ENCODE assay signal across 9 cellular contexts in the genomic region with DNA sequence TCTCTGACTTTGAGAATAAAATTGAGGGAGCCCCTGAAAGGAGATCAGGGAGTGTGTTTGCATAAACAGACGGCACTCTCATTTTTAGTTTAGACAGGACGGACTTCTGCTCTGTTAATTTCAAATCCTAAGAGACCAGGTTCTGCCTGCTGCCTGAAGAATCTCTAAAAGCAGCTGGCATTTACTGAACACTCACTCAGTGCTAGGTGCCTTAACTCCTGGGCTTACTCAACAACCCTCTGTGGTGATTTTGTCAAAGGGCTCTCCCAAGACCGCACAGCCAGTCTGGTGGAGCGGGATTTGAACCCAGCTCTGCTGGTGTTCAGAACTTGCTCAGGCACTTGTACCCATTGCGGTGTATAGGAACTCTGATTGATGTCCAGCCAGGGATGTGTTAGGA. TPM values are rescaled to one million over a fixed set of nuclear protein-coding genes. Genes with fewer than 3 reads are reported as not detected.
DNase-seq lines count a peak whose midpoint lies in the region; ATAC-seq and TF ChIP-seq lines count a peak whose summit lies in the region.
"Had no signal": no experiment of that assay in that cellular context is flagged by ENCODE, and none has a peak within 500 bp of the region (broad histone marks: within the 10 kb centered on the region; RNA-seq: fewer than 3 reads in every experiment).

No MANE protein-coding gene starts in this region.

- ATAC-seq in GM18519 (IDR thresholded peaks at IDR 0.05; ENCODE audit: low FRiP score, unreplicated experiment) = no peak
- no peak for ATAC-seq in HG02763 (IDR thresholded peaks at IDR 0.05; ENCODE audit: unreplicated experiment)

- no peaks in the 10 kb centered on the region for H3K9me3 ChIP-seq in vagina

- peak overlapping the region; percentile 94 for H3K27ac ChIP-seq in vagina

- TF ChIP-seq POLR2A in vagina (IDR thresholded peaks at IDR 0.05) = no peak

- peaks cover 36% of the 10 kb centered on the region for H3K36me3 Mint-ChIP-seq in activated T-helper 1 cell treated with anti-CD3 and anti-CD28 coated beads, Interleukin-12 subunit alpha, Interleukin-12 subunit beta, Interleukin-2, Interleukin-4 antibody, amounts not matched to agents 30 ng/mL and 10 ng/mL and 1 ng/mL, durations not matched to agents 14 hours and 24 hours and 36 hours (ENCODE audit: low read depth)
- H3K36me3 Mint-ChIP-seq in mesothelial cell of epicardium = no peaks in the 10 kb centered on the region

- peaks cover 62% of the 10 kb centered on the region for H3K4me1 ChIP-seq in vagina

- no peak overlapping the region for H3K4me3 ChIP-seq in vagina

- peak overlapping the region; percentile 95 for H3K27ac Mint-ChIP-seq in activated T-helper 1 cell treated with anti-CD3 and anti-CD28 coated beads, Interleukin-12 subunit alpha, Interleukin-12 subunit beta, Interleukin-2, Interleukin-4 antibody, amounts not matched to agents 30 ng/mL and 10 ng/mL and 1 ng/mL, durations not matched to agents 14 hours and 24 hours and 36 hours
- H3K27ac Mint-ChIP-seq in mesothelial cell of epicardium = peak overlapping the region; percentile 87

- peak; percentile 36 for DNase-seq in stimulated activated CD4-positive, alpha-beta T cell treated with anti-CD3 and anti-CD28 coated beads, Interleukin-15, amount 100 ng/mL, for 24 hours
- DNase-seq in stimulated activated CD4-positive, alpha-beta T cell treated with anti-CD3 and anti-CD28 coated beads, Interleukin-4, amount 100 ng/mL, for 1 hour = no peak
- no peak for DNase-seq in activated T-helper 1 cell treated with anti-CD3 and anti-CD28 coated beads, Interleukin-12 subunit alpha, Interleukin-12 subunit beta, Interleukin-2, Interleukin-4 antibody, amounts not matched to agents 30 ng/mL and 10 ng/mL and 1 ng/mL, durations not matched to agents 14 hours and 24 hours and 36 hours (ENCODE audit: low spot score)
- DNase-seq in mesothelial cell of epicardium (ENCODE audit: low spot score in 2 of 2, unreplicated experiment in 2 of 2) = no peak
- no peak for DNase-seq in vagina (ENCODE audit: extremely low spot score in 2 of 2)
- no peak for DNase-seq in NCI-H128 (lab: John Stamatoyannopoulos, UW; ENCODE audit: unreplicated experiment)
- DNase-seq: NCI-H1694 treated with DMSO at 0.1 percent for 48 hours had no signal

- no peak for TF ChIP-seq CTCF in mesothelial cell of epicardium (IDR thresholded peaks at IDR 0.05; ENCODE audit: unreplicated experiment)
- TF ChIP-seq CTCF in vagina (IDR thresholded peaks at IDR 0.05) = no peak

- no peaks in the 10 kb centered on the region for H3K27me3 Mint-ChIP-seq in activated T-helper 1 cell treated with anti-CD3 and anti-CD28 coated beads, Interleukin-12 subunit alpha, Interleukin-12 subunit beta, Interleukin-2, Interleukin-4 antibody, amounts not matched to agents 30 ng/mL and 10 ng/mL and 1 ng/mL, durations not matched to agents 14 hours and 24 hours and 36 hours (ENCODE audit: insufficient read depth)
- H3K27me3 Mint-ChIP-seq in mesothelial cell of epicardium (ENCODE audit: low read depth) = no peaks in the 10 kb centered on the region

- intact Hi-C loops in activated T-helper 1 cell treated with anti-CD3 and anti-CD28 coated beads, Interleukin-12 subunit alpha, Interleukin-12 subunit beta, Interleukin-2, Interleukin-4 antibody, amounts not matched to agents 30 ng/mL and 10 ng/mL and 1 ng/mL, durations not matched to agents 14 hours and 24 hours and 36 hours (cut with micrococcal nuclease) = loop anchor here (5.0 kb wide), 2 partner anchors 331 to 416 kb away; partner anchors contain the start of genes CAMKK2 and P2RX4
- intact Hi-C loops in vagina (cut with DNase I) = loop anchor here (5.0 kb wide), 1 partner anchor 44 kb away; no protein-coding TSS in a partner anchor

- no peaks in the 10 kb centered on the region for H3K36me3 ChIP-seq in vagina

- peak overlapping the region; percentile 92 for H3K4me3 Mint-ChIP-seq in activated T-helper 1 cell treated with anti-CD3 and anti-CD28 coated beads, Interleukin-12 subunit alpha, Interleukin-12 subunit beta, Interleukin-2, Interleukin-4 antibody, amounts not matched to agents 30 ng/mL and 10 ng/mL and 1 ng/mL, durations not matched to agents 14 hours and 24 hours and 36 hours
- H3K4me3 Mint-ChIP-seq in mesothelial cell of epicardium = peak overlapping the region; percentile 77

- no peaks in the 10 kb centered on the region for H3K9me3 Mint-ChIP-seq in activated T-helper 1 cell treated with anti-CD3 and anti-CD28 coated beads, Interleukin-12 subunit alpha, Interleukin-12 subunit beta, Interleukin-2, Interleukin-4 antibody, amounts not matched to agents 30 ng/mL and 10 ng/mL and 1 ng/mL, durations not matched to agents 14 hours and 24 hours and 36 hours
- H3K9me3 Mint-ChIP-seq in mesothelial cell of epicardium = no peaks in the 10 kb centered on the region

- peaks cover 64% of the 10 kb centered on the region for H3K4me1 Mint-ChIP-seq in activated T-helper 1 cell treated with anti-CD3 and anti-CD28 coated beads, Interleukin-12 subunit alpha, Interleukin-12 subunit beta, Interleukin-2, Interleukin-4 antibody, amounts not matched to agents 30 ng/mL and 10 ng/mL and 1 ng/mL, durations not matched to agents 14 hours and 24 hours and 36 hours (ENCODE audit: low read depth)
- peaks cover 34% of the 10 kb centered on the region for H3K4me1 Mint-ChIP-seq in mesothelial cell of epicardium

- no peaks in the 10 kb centered on the region for H3K27me3 ChIP-seq in vagina

RNA-seq across cellular contexts. Expression of gene ORAI1, which starts 2.2 kb away (rescaled TPM):
- 61.5 and 67.0 TPM in 2 replicates for total RNA-seq in activated T-helper 1 cell treated with anti-CD3 and anti-CD28 coated beads, Interleukin-12 subunit alpha, Interleukin-12 subunit beta, Interleukin-2, Interleukin-4 antibody, amounts not matched to agents 30 ng/mL and 10 ng/mL and 1 ng/mL, durations not matched to agents 14 hours and 24 hours and 36 hours
- total RNA-seq in mesothelial cell of epicardium (9.8 to 10.3 TPM (median 9.8 TPM) in 3 replicates), vagina (18.2 TPM)

RNA-seq across cellular contexts. Expression of gene MORN3, which starts 40.9 kb away (rescaled TPM):
- total RNA-seq in activated T-helper 1 cell treated with anti-CD3 and anti-CD28 coated beads, Interleukin-12 subunit alpha, Interleukin-12 subunit beta, Interleukin-2, Interleukin-4 antibody, amounts not matched to agents 30 ng/mL and 10 ng/mL and 1 ng/mL, durations not matched to agents 14 hours and 24 hours and 36 hours = 0.41 and 0.61 TPM in 2 replicates
- 0.69 to 1.2 TPM (median 0.99 TPM) in 3 replicates for total RNA-seq in mesothelial cell of epicardium
- not detected for total RNA-seq in vagina

RNA-seq across cellular contexts. Expression of gene KDM2B, which starts 47.7 kb away (rescaled TPM):
- total RNA-seq in activated T-helper 1 cell treated with anti-CD3 and anti-CD28 coated beads, Interleukin-12 subunit alpha, Interleukin-12 subunit beta, Interleukin-2, Interleukin-4 antibody, amounts not matched to agents 30 ng/mL and 10 ng/mL and 1 ng/mL, durations not matched to agents 14 hours and 24 hours and 36 hours = 58.1 and 60.1 TPM in 2 replicates
- total RNA-seq in mesothelial cell of epicardium = 55.4 to 61.1 TPM (median 57.5 TPM) in 3 replicates
- 18.9 TPM for total RNA-seq in vagina
